In the genomic region with DNA sequence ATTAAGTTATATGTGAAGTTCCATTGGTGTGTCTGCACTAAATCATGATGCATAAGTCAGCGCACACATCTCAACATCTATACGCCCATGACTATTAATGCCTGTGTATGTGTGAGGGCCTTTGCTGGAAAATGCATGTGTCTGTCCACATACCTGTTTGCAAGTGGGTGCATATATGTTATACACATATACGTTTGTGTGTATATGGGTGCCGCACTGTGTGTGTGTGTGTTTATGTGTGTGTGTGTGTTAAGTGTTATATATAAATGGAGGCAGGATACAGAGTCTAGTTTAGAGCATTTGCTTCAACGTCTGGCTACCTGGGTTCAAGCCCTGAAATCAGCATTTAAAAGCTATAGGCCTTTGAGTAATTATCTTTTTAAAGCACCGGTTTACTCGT, we compare ENCODE assay signal across 12 cellular contexts. TPM values are rescaled to one million over a fixed set of nuclear protein-coding genes. Genes with fewer than 3 reads are reported as not detected.
"Had no signal": no experiment of that assay in that cellular context is flagged by ENCODE, and none has a peak within 500 bp of the region (broad histone marks: within the 10 kb centered on the region; RNA-seq: fewer than 3 reads in every experiment).

No MANE protein-coding gene starts in this region.

- H3K36me3 ChIP-seq: HAP-1 had no signal

- ATAC-seq: GM23338, HCT116 had no signal

- H3K4me3 ChIP-seq: GM23248, GM23338, HAP-1 had no signal

- H3K9me3 ChIP-seq: HAP-1 had no signal

- DNase-seq: GM23248, GOT3, H7, H9, HCEC 1CT, HFFc6 had no signal

- H3K4me1 ChIP-seq: HAP-1 had no signal

- FAIRE-seq: H1, H54 had no signal

- H3K27ac ChIP-seq: GM23248 had no signal

RNA-seq across cellular contexts. Expression of gene GP2, which starts 19.5 kb away (rescaled TPM):
- total RNA-seq: GM23248, GM23338, H1, H4, H7, H9, HFFc6 had no signal
- polyA plus RNA-seq: GM23248, GM23338, H1 had no signal

RNA-seq across cellular contexts. Expression of gene UMOD, which starts 44.7 kb away (rescaled TPM):
- total RNA-seq: GM23248, GM23338, H1, H4, H7, H9, HFFc6 had no signal
- polyA plus RNA-seq: GM23248, GM23338, H1 had no signal
